ENCODE assay signal across 1 cellular context in the genomic region with DNA sequence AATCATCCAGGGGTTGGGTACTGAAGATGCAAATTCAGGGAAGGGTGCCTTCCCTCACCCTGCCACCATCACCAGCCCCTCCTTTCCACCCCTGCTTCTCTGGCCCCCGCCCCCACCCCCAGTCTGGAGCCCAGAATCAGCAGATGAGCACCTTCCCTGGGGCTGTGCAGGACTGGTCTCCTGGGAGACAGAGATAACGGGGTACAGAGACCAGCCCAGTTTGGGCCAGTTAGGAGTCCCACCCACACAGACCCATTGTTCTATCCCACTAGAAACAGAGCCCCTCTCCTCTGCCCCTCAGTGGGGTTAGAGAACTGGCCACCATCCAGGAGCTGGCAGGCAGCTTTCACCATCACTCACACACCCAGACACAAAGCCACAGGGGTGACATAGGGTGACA.
TF ChIP-seq lines count a peak whose summit lies in the region.

No MANE protein-coding gene starts in this region.

TF ChIP-seq in K562, 482 proteins besides CTCF, POLR2A, EP300 and RAD21:
- TF ChIP-seq ZNF512 (tag; IDR thresholded peaks at IDR 0.05) (no peak), CBFA2T3 (IDR thresholded peaks at IDR 0.05) (0 out of 2 replicates have a peak, but pooled peaks have one; percentile 14)
